In the genomic region with DNA sequence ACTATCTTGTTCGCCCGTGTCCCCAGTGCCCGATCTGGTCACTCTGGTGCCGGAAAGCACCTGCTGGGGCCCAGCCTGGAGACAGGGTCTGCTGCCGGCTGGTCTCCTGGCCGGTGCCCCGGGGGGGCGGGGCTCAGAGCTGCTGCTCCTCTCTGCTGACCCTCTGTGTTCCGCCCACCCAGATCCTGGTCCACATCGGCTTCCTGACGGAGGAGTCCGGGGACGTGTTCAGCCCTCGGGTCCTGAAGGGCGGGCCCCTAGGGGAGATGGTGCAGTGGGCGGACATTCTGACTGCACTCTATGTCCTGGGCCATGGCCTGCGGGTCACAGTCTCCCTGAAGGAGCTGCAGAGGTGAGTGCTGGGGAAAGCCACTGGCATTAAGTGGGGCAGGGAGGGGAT, we compare ENCODE assay signal across 7 cellular contexts. TPM values are rescaled to one million over a fixed set of nuclear protein-coding genes. Genes with fewer than 3 reads are reported as not detected.
"Had no signal": no experiment of that assay in that cellular context is flagged by ENCODE, and none has a peak within 500 bp of the region (broad histone marks: within the 10 kb centered on the region; RNA-seq: fewer than 3 reads in every experiment).

No MANE protein-coding gene starts in this region.

- H3K9me3 Mint-ChIP-seq: HFFc6 had no signal

- H3K27ac ChIP-seq: GM23248, HL-60 had no signal

- DNase-seq: GM23248, HFFc6 had no signal

- H3K4me1 ChIP-seq: HAP-1 had no signal

- ATAC-seq: HCT116, HepG2 had no signal

- H3K4me3 ChIP-seq: GM23248, HAP-1 had no signal

- H3K27ac Mint-ChIP-seq: HFFc6, IgD-negative memory B cell had no signal

- H3K4me1 Mint-ChIP-seq: IgD-negative memory B cell had no signal

- H3K4me3 Mint-ChIP-seq: HFFc6, IgD-negative memory B cell had no signal

- H3K9ac ChIP-seq: GM23248 had no signal

- H3K36me3 ChIP-seq: HAP-1 had no signal

- H2AFZ ChIP-seq: GM23248 had no signal

- H3K9me3 ChIP-seq: HAP-1 had no signal

RNA-seq across cellular contexts. Expression of gene MGAT5B, which starts 37.6 kb away (rescaled TPM):
- polyA plus RNA-seq: IgD-negative memory B cell had no signal
